8 cellular contexts compared by ENCODE assay signal in genomic region chrX:154369453-154370299, GRCh38. TPM values are rescaled to one million over a fixed set of nuclear protein-coding genes. Genes with fewer than 3 reads are reported as not detected.
DNase-seq lines count a peak whose midpoint lies in the region; ATAC-seq and TF ChIP-seq lines count a peak whose summit lies in the region.

No MANE protein-coding gene starts in this region.

- CTCF ChIA-PET in HEK293 (lab: Yijun Ruan, JAX), result interaction anchor here (0.5 kb wide), 1 partner anchor 894 kb away, joined by 8 read pairs; no protein-coding TSS in a partner anchor
- CTCF ChIA-PET in activated naive CD4-positive, alpha-beta T cell treated with anti-CD3 and anti-CD28 coated beads for 36 hours (lab: Charles Lee), result no interaction called here

- peak; percentile 76 for DNase-seq in BE2C
- peak in 2 of 3 donors; percentile 73 to 74 for DNase-seq in Peyer's patch
- DNase-seq in activated naive CD4-positive, alpha-beta T cell treated with anti-CD3 and anti-CD28 coated beads for 36 hours, result peak; percentile 70
- DNase-seq in foreskin melanocyte, result peak; percentile 89
- peak; percentile 78 for DNase-seq in non-pigmented ciliary epithelial cell (ENCODE audit: low read depth)

- peaks cover 22% of the 10 kb centered on the region for H3K4me1 Mint-ChIP-seq in activated naive CD4-positive, alpha-beta T cell treated with anti-CD3 and anti-CD28 coated beads for 36 hours (ENCODE audit: low read depth)

- TF ChIP-seq CTCF in BE2C (IDR thresholded peaks at IDR 0.05; ENCODE audit: low read depth, low read length) (no peak), HEK293 (tag by site-specific recombination; IDR thresholded peaks at IDR 0.05) (no peak), Peyer's patch (IDR thresholded peaks at IDR 0.05) (no peak)

- H3K4me3 ChIP-seq in BE2C (ENCODE audit: low read depth, low read length) (peak overlapping the region; percentile 79), HEK293 (ENCODE audit: low read depth, low read length) (peak overlapping the region; percentile 68), Peyer's patch (peak overlapping the region; percentile 46 to 79 (median 62)), thymus (ENCODE audit: low read length) (peak overlapping the region; percentile 63)

- no peak for TF ChIP-seq POLR2A in Peyer's patch (IDR thresholded peaks at IDR 0.05)
- TF ChIP-seq POLR2A in GM18505 (IDR thresholded peaks at IDR 0.05; ENCODE audit: borderline replicate concordance, extremely low read depth, insufficient read depth, insufficient read length), result no peak

- POLR2A ChIA-PET in HEK293 (lab: Yijun Ruan, JAX), result interaction anchor here (0.5 to 4.3 kb wide), 22 partner anchors 7 to 173 kb away, joined by 3 to 48 read pairs (median 7); partner anchors contain the start of genes DNASE1L1, EMD, PLXNA3 and RPL10

- H3K27ac ChIP-seq in HEK293 (ENCODE audit: extremely low read depth, low read depth, low read length) (peak overlapping the region; percentile 93), Peyer's patch (peak overlapping the region; percentile 83 to 92 (median 87)), thymus (ENCODE audit: low read depth) (peak overlapping the region; percentile 84)

- H3K9me3 Mint-ChIP-seq in activated naive CD4-positive, alpha-beta T cell treated with anti-CD3 and anti-CD28 coated beads for 36 hours, result no peaks in the 10 kb centered on the region

- H3K36me3 ChIP-seq in BE2C (peaks cover 40% of the 10 kb centered on the region), HEK293 (ENCODE audit: control insufficient read depth in 2 of 2, insufficient read depth in 1 of 2, low read length in 2 of 2) (peaks cover 4 to 51% of the 10 kb centered on the region in 2 experiments; a peak in 2 of 3 replicates), Peyer's patch (no peaks in the 10 kb centered on the region), thymus (ENCODE audit: control insufficient read depth, insufficient read depth) (peaks cover 30% of the 10 kb centered on the region)

- peak overlapping the region; percentile 86 for H3K4me3 Mint-ChIP-seq in activated naive CD4-positive, alpha-beta T cell treated with anti-CD3 and anti-CD28 coated beads for 36 hours

- no peaks in the 10 kb centered on the region for H3K27me3 ChIP-seq in BE2C
- H3K27me3 ChIP-seq in Peyer's patch, result no peaks in the 10 kb centered on the region
- peaks cover 14% of the 10 kb centered on the region for H3K27me3 ChIP-seq in thymus (ENCODE audit: control insufficient read depth, insufficient read depth)

- no peak for ATAC-seq in GM18505 (IDR thresholded peaks at IDR 0.05; ENCODE audit: unreplicated experiment)

- H3K9me3 ChIP-seq in BE2C (no peaks in the 10 kb centered on the region), HEK293 (ENCODE audit: control insufficient read depth, insufficient read depth, low read depth, low read length) (no peaks in the 10 kb centered on the region), Peyer's patch (no peaks in the 10 kb centered on the region), thymus (ENCODE audit: control insufficient read depth) (no peaks in the 10 kb centered on the region)

- peak overlapping the region; percentile 88 for H3K27ac Mint-ChIP-seq in activated naive CD4-positive, alpha-beta T cell treated with anti-CD3 and anti-CD28 coated beads for 36 hours

- H3K27me3 Mint-ChIP-seq in activated naive CD4-positive, alpha-beta T cell treated with anti-CD3 and anti-CD28 coated beads for 36 hours (ENCODE audit: low read depth), result no peaks in the 10 kb centered on the region

- H3K36me3 Mint-ChIP-seq in activated naive CD4-positive, alpha-beta T cell treated with anti-CD3 and anti-CD28 coated beads for 36 hours (ENCODE audit: low read depth), result peaks cover 10% of the 10 kb centered on the region

- intact Hi-C loops in activated naive CD4-positive, alpha-beta T cell treated with anti-CD3 and anti-CD28 coated beads for 36 hours (cut with micrococcal nuclease), result loop anchor here (1.0 to 5.0 kb wide), 4 partner anchors 43 to 398 kb away; partner anchors contain the start of genes GDI1, HCFC1 and MECP2

- 15% methylated on average over 13 of the region's 13 CpGs for WGBS in thymus

- H3K4me1 ChIP-seq in BE2C, result no peaks in the 10 kb centered on the region; the same call in none of the 2 replicates
- H3K4me1 ChIP-seq in HEK293 (ENCODE audit: control insufficient read depth, insufficient read depth, low read length), result peaks cover 12% of the 10 kb centered on the region
- H3K4me1 ChIP-seq in Peyer's patch, result peaks cover 0 to 23% (median 8%) of the 10 kb centered on the region in 4 donors
- peaks cover 8% of the 10 kb centered on the region for H3K4me1 ChIP-seq in thymus (ENCODE audit: control insufficient read depth, insufficient read depth, low read length)

TF ChIP-seq in HEK293, 187 proteins besides CTCF, POLR2A, EP300 and RAD21 (continues in another document):
- TF ChIP-seq EGR2 (tag by site-specific recombination; IDR thresholded peaks at IDR 0.05; ENCODE audit: low read depth) (peak; percentile 30; the same call in 1 of the 2 replicates), ZNF776 (tag by site-specific recombination; IDR thresholded peaks at IDR 0.05; ENCODE audit: borderline replicate concordance) (no peak), PRDM10 (tag by site-specific recombination; IDR thresholded peaks at IDR 0.05) (peak; percentile 90), ZNF184 (tag by site-specific recombination; IDR thresholded peaks at IDR 0.05) (no peak), ZBTB8A (tag by site-specific recombination; IDR thresholded peaks at IDR 0.05) (peak; percentile 48; the same call in 1 of the 2 replicates), ZNF580 (tag by site-specific recombination; IDR thresholded peaks at IDR 0.05) (no peak), PATZ1 (tag by site-specific recombination; IDR thresholded peaks at IDR 0.05) (peak; percentile 85)

RNA-seq across cellular contexts. Expression of gene FLNA, which starts 4.8 kb away (rescaled TPM):
- polyA plus RNA-seq in BE2C (2012; ENCODE audit: insufficient read depth, insufficient read length, low read depth), result 487 TPM
- total RNA-seq in Peyer's patch, result 100 to 1,000 TPM; 143 to 663 (median 328) TPM
- 100 to 1,000 TPM; 398 to 404 TPM for total RNA-seq in activated naive CD4-positive, alpha-beta T cell treated with anti-CD3 and anti-CD28 coated beads for 36 hours
- 412 TPM for polyA plus RNA-seq in thymus

RNA-seq across cellular contexts. Expression of gene EMD, which starts 9.4 kb away (rescaled TPM):
- polyA plus RNA-seq in BE2C (2012; ENCODE audit: insufficient read depth, insufficient read length, low read depth), result 182 TPM
- total RNA-seq in Peyer's patch, result 10 to 100 TPM; 21.7 to 31.4 (median 26.6) TPM
- total RNA-seq in activated naive CD4-positive, alpha-beta T cell treated with anti-CD3 and anti-CD28 coated beads for 36 hours, result 10 to 100 TPM; 62.7 to 70.0 TPM
- 110 TPM for polyA plus RNA-seq in thymus

RNA-seq across cellular contexts. Expression of gene RPL10, which starts 28.5 kb away (rescaled TPM):
- 1,809 TPM for polyA plus RNA-seq in BE2C (2012; ENCODE audit: insufficient read depth, insufficient read length, low read depth)
- total RNA-seq in Peyer's patch, result 1,000 to 10,000 TPM; 1,992 to 4,644 (median 2,626) TPM
- 1,000 to 10,000 TPM; 3,331 to 3,466 TPM for total RNA-seq in activated naive CD4-positive, alpha-beta T cell treated with anti-CD3 and anti-CD28 coated beads for 36 hours
- 5,714 TPM for polyA plus RNA-seq in thymus

RNA-seq across cellular contexts. Expression of gene DNASE1L1, which starts 39.4 kb away (rescaled TPM):
- polyA plus RNA-seq in BE2C (2012; ENCODE audit: insufficient read depth, insufficient read length, low read depth), result 20.5 TPM
- total RNA-seq in Peyer's patch, result 10 to 100 TPM; 23.9 to 41.2 (median 32.2) TPM
- 1 to 10 TPM; 7.9 to 9.0 TPM for total RNA-seq in activated naive CD4-positive, alpha-beta T cell treated with anti-CD3 and anti-CD28 coated beads for 36 hours
- polyA plus RNA-seq in thymus, result 23.0 TPM

RNA-seq across cellular contexts. Expression of gene TAFAZZIN, which starts 41.7 kb away (rescaled TPM):
- polyA plus RNA-seq in BE2C (2012; ENCODE audit: insufficient read depth, insufficient read length, low read depth), result 35.5 TPM
- 100 to 1,000 TPM; 105 to 147 (median 112) TPM for total RNA-seq in Peyer's patch
- total RNA-seq in activated naive CD4-positive, alpha-beta T cell treated with anti-CD3 and anti-CD28 coated beads for 36 hours, result 10 to 100 TPM; 63.7 to 66.5 TPM
- 111 TPM for polyA plus RNA-seq in thymus
